13 cellular contexts compared by ENCODE assay signal in genomic region chr4:1244081-1244977, GRCh38. TPM values are rescaled to one million over a fixed set of nuclear protein-coding genes. Genes with fewer than 3 reads are reported as not detected.
DNase-seq lines count a peak whose midpoint lies in the region; ATAC-seq and TF ChIP-seq lines count a peak whose summit lies in the region.
"Had no signal": no experiment of that assay in that cellular context is flagged by ENCODE, and none has a peak within 500 bp of the region (broad histone marks: within the 10 kb centered on the region; RNA-seq: fewer than 3 reads in every experiment).

No MANE protein-coding gene starts in this region.

- peak; percentile 64 for DNase-seq in Right ventricle myocardium inferior (ENCODE audit: missing footprints)
- DNase-seq in right atrium auricular region (ENCODE audit: low spot score), result no peak
- peak in 2 of 4 donors; percentile 32 to 49 for DNase-seq in body of pancreas
- DNase-seq in mesenchymal stem cell, result no peak
- DNase-seq in NCI-H345 treated with DMSO at 0.1 percent for 48 hours (lab: John Stamatoyannopoulos, UW; ENCODE audit: unreplicated experiment), result no peak
- DNase-seq in NCI-H1092 treated with DMSO at 0.1 percent for 48 hours (lab: John Stamatoyannopoulos, UW), result no peak
- DNase-seq in activated CD8-positive, alpha-beta memory T cell treated with anti-CD3 and anti-CD28 coated beads for 24 hours, result no peak
- DNase-seq: foreskin keratinocyte, NCI-H1417, PC-3 had no signal

- H2BK120ac ChIP-seq in mesenchymal stem cell (ENCODE audit: low read depth, low read length), result no peak overlapping the region

- no peak overlapping the region for H2BK12ac ChIP-seq in mesenchymal stem cell (ENCODE audit: low read length in 2 of 2)

- H2AFZ ChIP-seq in mesenchymal stem cell (ENCODE audit: low read depth, low read length), result no peak overlapping the region

- H2AK5ac ChIP-seq in mesenchymal stem cell (ENCODE audit: low read length, severe bottlenecking), result no peak overlapping the region

- peak overlapping the region in 1 of 2 experiments; percentile 58 for H3K4ac ChIP-seq in mesenchymal stem cell (ENCODE audit: low read depth in 1 of 2, low read length in 2 of 2)

- H4K91ac ChIP-seq in mesenchymal stem cell (ENCODE audit: low read length), result peak overlapping the region; percentile 65

- H3K27ac ChIP-seq in right atrium auricular region (peak overlapping the region in 1 of 2 donors; percentile 92), body of pancreas (peak overlapping the region; percentile 96 to 99 (median 98)), mesenchymal stem cell (ENCODE audit: low read length, poor library complexity, severe bottlenecking) (no peak overlapping the region)
- H3K27ac ChIP-seq: foreskin keratinocyte had no signal

- H3K27me3 ChIP-seq in right atrium auricular region (no peaks in the 10 kb centered on the region), body of pancreas (no peaks in the 10 kb centered on the region), mesenchymal stem cell (ENCODE audit: control insufficient read depth in 1 of 2, insufficient read depth in 1 of 2, low read length in 2 of 2) (no peaks in the 10 kb centered on the region)
- H3K27me3 ChIP-seq: breast epithelium, foreskin keratinocyte had no signal

- peak overlapping the region; percentile 54 for H3K9ac ChIP-seq in mesenchymal stem cell (ENCODE audit: low read length)

- peak overlapping the region; percentile 57 for H4K8ac ChIP-seq in mesenchymal stem cell (ENCODE audit: low read length)

- ATAC-seq in Right ventricle myocardium inferior (no peak), body of pancreas (no peak), HG02642 (IDR thresholded peaks at IDR 0.05; ENCODE audit: poor library complexity, unreplicated experiment) (no peak)
- ATAC-seq: foreskin keratinocyte, PC-3 had no signal

- intact Hi-C loops in Right ventricle myocardium inferior (cut with DNase I) (no loop called here), body of pancreas (cut with DNase I) (no loop called here)

- H3K14ac ChIP-seq in mesenchymal stem cell (ENCODE audit: low read length in 2 of 2), result peak overlapping the region in 1 of 2 experiments; percentile 62

- no peak overlapping the region for H3K23ac ChIP-seq in mesenchymal stem cell (ENCODE audit: low read length in 2 of 2)

- H3K4me1 ChIP-seq in right atrium auricular region (peaks cover 0 to 62% of the 10 kb centered on the region in 2 donors), body of pancreas (peaks cover 63% of the 10 kb centered on the region), mesenchymal stem cell (ENCODE audit: control insufficient read depth, insufficient read depth, low read depth, low read length) (peaks cover 57% of the 10 kb centered on the region)

- H2BK5ac ChIP-seq in mesenchymal stem cell (ENCODE audit: low read depth, low read length, poor library complexity, severe bottlenecking), result no peak overlapping the region

- no peak for TF ChIP-seq CTCF in right atrium auricular region (IDR thresholded peaks at IDR 0.05)
- TF ChIP-seq CTCF in body of pancreas (IDR thresholded peaks at IDR 0.05), result no peak

- H3K4me2 ChIP-seq in mesenchymal stem cell (ENCODE audit: low read length, poor library complexity, severe bottlenecking), result no peak overlapping the region

- H3K4me3 ChIP-seq in right atrium auricular region (no peak overlapping the region), body of pancreas (no peak overlapping the region), mesenchymal stem cell (ENCODE audit: insufficient read depth in 1 of 2, low read depth in 1 of 2, low read length in 2 of 2) (no peak overlapping the region)
- H3K4me3 ChIP-seq: lung had no signal

- no peak for TF ChIP-seq POLR2A in body of pancreas (IDR thresholded peaks at IDR 0.05)

- peak overlapping the region in 1 of 2 experiments; percentile 28 for H3K18ac ChIP-seq in mesenchymal stem cell (ENCODE audit: low read depth in 1 of 2, low read length in 2 of 2)

- WGBS in body of pancreas, 2 donors, result 41 to 55% methylated on average over 12 to 33 of the region's 33 CpGs
- 91% methylated on average over 33 of the region's 33 CpGs for WGBS in mesenchymal stem cell

- H3K36me3 ChIP-seq in right atrium auricular region, result peaks cover 16% of the 10 kb centered on the region
- H3K36me3 ChIP-seq in body of pancreas (replicated peaks in 1 of 2; ENCODE audit: insufficient read depth in 1 of 2, low read depth in 2 of 2), result peaks cover 5 to 7% of the 10 kb centered on the region in 2 donors
- H3K36me3 ChIP-seq in mesenchymal stem cell (ENCODE audit: control insufficient read depth in 1 of 2, insufficient read depth in 2 of 2, low read depth in 1 of 2, low read length in 2 of 2), result peaks cover 18 to 61% of the 10 kb centered on the region in 2 experiments

- no peaks in the 10 kb centered on the region for H3K79me1 ChIP-seq in mesenchymal stem cell (replicated peaks; ENCODE audit: low read length, poor library complexity, severe bottlenecking)

- H3K9me3 ChIP-seq in right atrium auricular region (no peaks in the 10 kb centered on the region), body of pancreas (no peaks in the 10 kb centered on the region), mesenchymal stem cell (ENCODE audit: control insufficient read depth, low read length) (no peaks in the 10 kb centered on the region)
- H3K9me3 ChIP-seq: breast epithelium had no signal

- H2BK15ac ChIP-seq in mesenchymal stem cell (ENCODE audit: low read depth, poor library complexity, severe bottlenecking), result peak overlapping the region; percentile 30

RNA-seq across cellular contexts. Expression of gene CTBP1, which starts 4.6 kb away (rescaled TPM):
- 121 TPM for total RNA-seq in Right ventricle myocardium inferior
- 100 to 1,000 TPM; 104 to 140 TPM for total RNA-seq in right atrium auricular region
- total RNA-seq in body of pancreas, result 100 to 1,000 TPM; 148 to 458 TPM
- 96.7 TPM for polyA plus RNA-seq in mesenchymal stem cell (2013, experiment 1 of 2)
- polyA plus RNA-seq in mesenchymal stem cell (2013, experiment 2 of 2), result 92.8 TPM

RNA-seq across cellular contexts. Expression of gene MAEA, which starts 45.4 kb away (rescaled TPM):
- total RNA-seq in Right ventricle myocardium inferior, result 50.4 TPM
- total RNA-seq in right atrium auricular region, result 10 to 100 TPM; 46.0 to 51.7 TPM
- 10 to 100 TPM; 68.7 to 88.0 TPM for total RNA-seq in body of pancreas
- polyA plus RNA-seq in mesenchymal stem cell (2013, experiment 1 of 2), result 37.6 TPM
- polyA plus RNA-seq in mesenchymal stem cell (2013, experiment 2 of 2), result 37.1 TPM
